31 cellular contexts compared by ENCODE assay signal in the genomic region with DNA sequence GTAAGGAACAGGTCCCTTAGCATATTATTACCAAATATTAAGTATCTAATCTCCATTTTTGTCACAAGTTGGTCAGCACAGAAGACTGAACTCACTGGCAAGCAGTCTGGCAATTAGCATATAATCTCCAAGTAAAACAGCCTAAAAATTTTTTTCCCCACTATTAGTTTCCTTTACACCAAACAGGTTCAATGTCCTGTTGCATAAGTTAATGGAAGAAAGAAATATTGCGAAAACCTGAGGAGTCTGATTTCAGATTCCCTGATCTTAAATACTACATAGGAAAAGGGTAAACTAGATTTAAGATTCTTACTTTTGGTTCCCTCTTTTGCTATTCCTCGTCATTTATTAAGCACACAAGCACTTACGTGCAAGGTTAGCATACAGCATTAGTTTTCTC.
"Had no signal": no experiment of that assay in that cellular context is flagged by ENCODE, and none has a peak within 500 bp of the region (broad histone marks: within the 10 kb centered on the region; RNA-seq: fewer than 3 reads in every experiment).

No MANE protein-coding gene starts in this region.

- ATAC-seq: activated CD8-positive, alpha-beta T cell treated with anti-CD3 and anti-CD28 coated beads for 36 hours; activated T-cell treated with anti-CD3 and anti-CD28 coated beads, Interleukin-2, amount 50 U/mL, for 72 hours; activated T-helper 17 cell treated with anti-CD3 and anti-CD28 coated beads, Interleukin-2, amount 50 U/mL, for 72 hours; PC-3; Right ventricle myocardium inferior had no signal

- H3K9me3 ChIP-seq: ascending aorta, breast epithelium had no signal

- H3K4me1 ChIP-seq: ascending aorta, breast epithelium had no signal

- H3K9me3 Mint-ChIP-seq: activated CD4-positive, alpha-beta T cell treated with anti-CD3 and anti-CD28 coated beads, Interleukin-2, amount 10 ng/mL, durations not matched to agents 24 days and 14 days; activated CD8-positive, alpha-beta T cell treated with anti-CD3 and anti-CD28 coated beads for 36 hours; activated naive CD8-positive, alpha-beta T cell treated with anti-CD3 and anti-CD28 coated beads for 36 hours; activated T-cell treated with anti-CD3 and anti-CD28 coated beads, Interleukin-2, amount 50 U/mL, for 72 hours; activated T-helper 17 cell treated with anti-CD3 and anti-CD28 coated beads, Interleukin-2, amount 50 U/mL, for 72 hours had no signal

- H3K4me3 Mint-ChIP-seq: activated CD4-positive, alpha-beta T cell treated with anti-CD3 and anti-CD28 coated beads, Interleukin-2, amount 10 ng/mL, durations not matched to agents 24 days and 14 days; activated CD8-positive, alpha-beta T cell treated with anti-CD3 and anti-CD28 coated beads for 36 hours; activated naive CD8-positive, alpha-beta T cell treated with anti-CD3 and anti-CD28 coated beads for 36 hours; activated T-cell treated with anti-CD3 and anti-CD28 coated beads, Interleukin-2, amount 50 U/mL, for 72 hours; activated T-helper 17 cell treated with anti-CD3 and anti-CD28 coated beads, Interleukin-2, amount 50 U/mL, for 72 hours had no signal

- DNase-seq: activated CD4-positive, alpha-beta T cell treated with anti-CD3 and anti-CD28 coated beads, Interleukin-2, amount 10 ng/mL, durations not matched to agents 24 days and 14 days; activated CD4-positive, alpha-beta T cell treated with anti-CD3 and anti-CD28 coated beads, Interleukin-2, amount 50 U/mL, for 4 hours; activated CD8-positive, alpha-beta T cell treated with anti-CD3 and anti-CD28 coated beads for 36 hours; activated effector memory CD4-positive, alpha-beta T cell treated with anti-CD3 and anti-CD28 coated beads, Interleukin-2, amount 50 U/mL, for 16 hours; activated naive CD4-positive, alpha-beta T cell; activated naive CD4-positive, alpha-beta T cell treated with anti-CD3 and anti-CD28 coated beads, Interleukin-2, amount 50 U/mL, for 16 hours; activated naive CD8-positive, alpha-beta T cell treated with anti-CD3 and anti-CD28 coated beads for 36 hours; activated T-cell treated with anti-CD3 and anti-CD28 coated beads, Interleukin-2, amount 50 U/mL, for 1 hour; activated T-cell treated with anti-CD3 and anti-CD28 coated beads, Interleukin-2, amount 50 U/mL, for 72 hours; amygdala; NCI-H1105; NCI-H1417 treated with DMSO at 0.1 percent for 48 hours; NCI-H187 treated with DMSO at 0.1 percent for 48 hours; NCI-H2081; NCI-H2171 treated with DMSO at 0.1 percent for 48 hours; NCI-H2227 treated with DMSO at 0.1 percent for 48 hours; NCI-H526; NCI-H748 treated with DMSO at 0.1 percent for 48 hours; NK-92 treated with Interleukin-12 subunit alpha and Interleukin-12 subunit beta, amount 100 ng/mL, for 24 hours; PC-3; SIG-M5; SW 1271; T-helper 1 cell; T-helper 2 cell; T-helper 9 cell; WERI-Rb-1 had no signal

- H3K4me1 Mint-ChIP-seq: activated CD4-positive, alpha-beta T cell treated with anti-CD3 and anti-CD28 coated beads, Interleukin-2, amount 10 ng/mL, durations not matched to agents 24 days and 14 days had no signal

- H3K36me3 ChIP-seq: ascending aorta, breast epithelium, WERI-Rb-1 had no signal

- H3K27me3 Mint-ChIP-seq: activated CD4-positive, alpha-beta T cell treated with anti-CD3 and anti-CD28 coated beads, Interleukin-2, amount 10 ng/mL, durations not matched to agents 24 days and 14 days; activated CD8-positive, alpha-beta T cell treated with anti-CD3 and anti-CD28 coated beads for 36 hours; activated naive CD8-positive, alpha-beta T cell treated with anti-CD3 and anti-CD28 coated beads for 36 hours; activated T-helper 17 cell treated with anti-CD3 and anti-CD28 coated beads, Interleukin-2, amount 50 U/mL, for 72 hours had no signal

- H3K4me3 ChIP-seq: ascending aorta, breast epithelium had no signal

- H3K27ac ChIP-seq: ascending aorta, breast epithelium, RWPE1, WERI-Rb-1 had no signal

- H3K27ac Mint-ChIP-seq: activated CD4-positive, alpha-beta T cell treated with anti-CD3 and anti-CD28 coated beads, Interleukin-2, amount 10 ng/mL, durations not matched to agents 24 days and 14 days; activated CD8-positive, alpha-beta T cell treated with anti-CD3 and anti-CD28 coated beads for 36 hours; activated naive CD8-positive, alpha-beta T cell treated with anti-CD3 and anti-CD28 coated beads for 36 hours; activated T-cell treated with anti-CD3 and anti-CD28 coated beads, Interleukin-2, amount 50 U/mL, for 72 hours; activated T-helper 17 cell treated with anti-CD3 and anti-CD28 coated beads, Interleukin-2, amount 50 U/mL, for 72 hours had no signal

- H3K27me3 ChIP-seq: ascending aorta, breast epithelium had no signal
